ENCODE assay signal across 11 cellular contexts in genomic region chr2:33620-34019, GRCh38. TPM values are rescaled to one million over a fixed set of nuclear protein-coding genes. Genes with fewer than 3 reads are reported as not detected.
A peak's percentile ranks its signal among the peaks of the same experiment; 100 is the strongest.
DNase-seq lines count a peak whose midpoint lies in the region; ATAC-seq and TF ChIP-seq lines count a peak whose summit lies in the region.
"Had no signal": no experiment of that assay in that cellular context is flagged by ENCODE, and none has a peak within 500 bp of the region (broad histone marks: within the 10 kb centered on the region; RNA-seq: fewer than 3 reads in every experiment).

No MANE protein-coding gene starts in this region.

- peaks cover 0 to 13% (median 2%) of the 10 kb centered on the region in 4 donors for H3K4me1 ChIP-seq in liver (ENCODE audit: control insufficient read depth in 4 of 4, insufficient read depth in 4 of 4, low read length in 3 of 4)
- H3K4me1 ChIP-seq: A549 had no signal

- WGBS in liver: 65% methylated on average over 7 of the region's 7 CpGs

- no peak overlapping the region for H3K4me3 ChIP-seq in liver (ENCODE audit: low read depth in 1 of 3, low read length in 3 of 3)
- H3K4me3 ChIP-seq: A549 had no signal

- peak; percentile 33 to 40 for DNase-seq in stimulated activated CD4-positive, alpha-beta T cell treated with anti-CD3 and anti-CD28 coated beads, Interleukin-12 subunit alpha, Interleukin-12 subunit beta, amount 100 ng/mL, for 24 hours (ENCODE audit: low read depth in 2 of 2)
- DNase-seq in stimulated activated CD4-positive, alpha-beta T cell treated with anti-CD3 and anti-CD28 coated beads, Interleukin-12 subunit alpha, Interleukin-12 subunit beta, amount 100 ng/mL, for 4 hours: no peak
- peak; percentile 48 for DNase-seq in activated T-helper 2 cell treated with anti-CD3 and anti-CD28 coated beads, Interferon-gamma antibody, Interleukin-2, Interleukin-4, amounts not matched to agents 10 μg/mL and 5 μg/mL and 100 μg/mL, durations not matched to agents 14 hours and 24 hours and 36 hours (ENCODE audit: low spot score)
- DNase-seq in HFFc6 (no peak), HUDEP-2 (lab: John Stamatoyannopoulos, UW; ENCODE audit: unreplicated experiment in 76 of 76) (no peak)
- DNase-seq: NCI-H226 had no signal

- H3K27ac ChIP-seq in liver (ENCODE audit: low read depth in 1 of 2, low read length in 2 of 2): peak overlapping the region; percentile 6 to 21
- H3K27ac ChIP-seq: A549 had no signal

- H3K9ac ChIP-seq in liver (ENCODE audit: low read depth in 1 of 2, low read length in 2 of 2): no peak overlapping the region

- peak overlapping the region; percentile 74 for H3K27ac Mint-ChIP-seq in activated T-helper 2 cell treated with anti-CD3 and anti-CD28 coated beads, Interferon-gamma antibody, Interleukin-2, Interleukin-4, amounts not matched to agents 10 μg/mL and 5 μg/mL and 100 μg/mL, durations not matched to agents 14 hours and 24 hours and 36 hours
- no peak overlapping the region for H3K27ac Mint-ChIP-seq in HFFc6
- H3K27ac Mint-ChIP-seq: nephron had no signal

- H3K9me3 Mint-ChIP-seq in activated T-helper 2 cell treated with anti-CD3 and anti-CD28 coated beads, Interferon-gamma antibody, Interleukin-2, Interleukin-4, amounts not matched to agents 10 μg/mL and 5 μg/mL and 100 μg/mL, durations not matched to agents 14 hours and 24 hours and 36 hours: no peaks in the 10 kb centered on the region
- peaks cover 21% of the 10 kb centered on the region for H3K9me3 Mint-ChIP-seq in HFFc6
- H3K9me3 Mint-ChIP-seq: nephron had no signal

- H3K4me1 Mint-ChIP-seq in activated T-helper 2 cell treated with anti-CD3 and anti-CD28 coated beads, Interferon-gamma antibody, Interleukin-2, Interleukin-4, amounts not matched to agents 10 μg/mL and 5 μg/mL and 100 μg/mL, durations not matched to agents 14 hours and 24 hours and 36 hours (ENCODE audit: low read depth): peaks cover 76% of the 10 kb centered on the region
- no peaks in the 10 kb centered on the region for H3K4me1 Mint-ChIP-seq in HFFc6 (ENCODE audit: low read depth)
- H3K4me1 Mint-ChIP-seq: nephron had no signal

- H3K4me3 Mint-ChIP-seq in activated T-helper 2 cell treated with anti-CD3 and anti-CD28 coated beads, Interferon-gamma antibody, Interleukin-2, Interleukin-4, amounts not matched to agents 10 μg/mL and 5 μg/mL and 100 μg/mL, durations not matched to agents 14 hours and 24 hours and 36 hours (ENCODE audit: low read depth): peak overlapping the region; percentile 17
- no peak overlapping the region for H3K4me3 Mint-ChIP-seq in HFFc6
- H3K4me3 Mint-ChIP-seq: nephron had no signal

- H3K36me3 Mint-ChIP-seq in activated T-helper 2 cell treated with anti-CD3 and anti-CD28 coated beads, Interferon-gamma antibody, Interleukin-2, Interleukin-4, amounts not matched to agents 10 μg/mL and 5 μg/mL and 100 μg/mL, durations not matched to agents 14 hours and 24 hours and 36 hours (ENCODE audit: low read depth): peaks cover 31% of the 10 kb centered on the region
- no peaks in the 10 kb centered on the region for H3K36me3 Mint-ChIP-seq in HFFc6 (ENCODE audit: low read depth)

- no peaks in the 10 kb centered on the region for H3K27me3 Mint-ChIP-seq in activated T-helper 2 cell treated with anti-CD3 and anti-CD28 coated beads, Interferon-gamma antibody, Interleukin-2, Interleukin-4, amounts not matched to agents 10 μg/mL and 5 μg/mL and 100 μg/mL, durations not matched to agents 14 hours and 24 hours and 36 hours (ENCODE audit: low read depth)
- H3K27me3 Mint-ChIP-seq in HFFc6 (ENCODE audit: insufficient read depth): no peaks in the 10 kb centered on the region; the same call in 1 of the 2 replicates

- TF ChIP-seq RAD21 in liver (IDR thresholded peaks at IDR 0.05): no peak

- TF ChIP-seq CTCF in liver (IDR thresholded peaks at IDR 0.05; ENCODE audit: low read depth, low read length, missing input control) (no peak), HFFc6 (IDR thresholded peaks at IDR 0.05) (no peak)

- no peaks in the 10 kb centered on the region for H3K9me3 ChIP-seq in liver (ENCODE audit: control insufficient read depth in 4 of 4, low read length in 3 of 4)
- H3K9me3 ChIP-seq: A549 had no signal

- intact Hi-C loops in activated T-helper 2 cell treated with anti-CD3 and anti-CD28 coated beads, Interferon-gamma antibody, Interleukin-2, Interleukin-4, amounts not matched to agents 10 μg/mL and 5 μg/mL and 100 μg/mL, durations not matched to agents 14 hours and 24 hours and 36 hours (cut with micrococcal nuclease): no loop called here

- H3K27me3 ChIP-seq in liver (ENCODE audit: control insufficient read depth in 4 of 4, insufficient read depth in 4 of 4, low read length in 3 of 4): no peaks in the 10 kb centered on the region

- no peak for ATAC-seq in HG03354 (IDR thresholded peaks at IDR 0.05; ENCODE audit: poor library complexity, severe bottlenecking, unreplicated experiment)
- no peak for ATAC-seq in GM19035 (IDR thresholded peaks at IDR 0.05; ENCODE audit: unreplicated experiment)
- ATAC-seq: A549 had no signal

- peaks cover 0 to 6% (median 3%) of the 10 kb centered on the region in 4 donors for H3K36me3 ChIP-seq in liver (ENCODE audit: control insufficient read depth in 4 of 4, insufficient read depth in 3 of 4, low read depth in 1 of 4, low read length in 3 of 4)

TF ChIP-seq in liver, 16 proteins besides CTCF, POLR2A, EP300 and RAD21:
- TF ChIP-seq FOXA1 (IDR thresholded peaks at IDR 0.05) (no peak), RXRA (IDR thresholded peaks at IDR 0.05) (no peak), ZBTB33 (IDR thresholded peaks at IDR 0.05) (no peak), JUND (IDR thresholded peaks at IDR 0.05) (no peak), SP1 (IDR thresholded peaks at IDR 0.05) (no peak)

RNA-seq across cellular contexts. Expression of gene FAM110C, which starts 12.7 kb away (rescaled TPM):
- total RNA-seq in activated T-helper 2 cell treated with anti-CD3 and anti-CD28 coated beads, Interferon-gamma antibody, Interleukin-2, Interleukin-4, amounts not matched to agents 10 μg/mL and 5 μg/mL and 100 μg/mL, durations not matched to agents 14 hours and 24 hours and 36 hours: 5.3 and 5.7 TPM in 2 replicates
- 10 to 100 TPM in 1 of 2 donors, 1 to 10 TPM in 1; 5.0 to 18.2 TPM for total RNA-seq in liver
- 1 to 10 TPM; 4.8 to 4.9 TPM for polyA plus RNA-seq in liver
- total RNA-seq in HFFc6 (2021; fragmentation: NEBNext Ultra II Directional; extraction: Animal tissue kit (Norgen Biotek cat#: 25700)): not detected

Comparison
In these comparisons a context has a peak if more than half of its experiments do, and no peak if none do; other contexts are left out.
1. DNase-seq: peak in stimulated activated CD4-positive, alpha-beta T cell treated with anti-CD3 and anti-CD28 coated beads, Interleukin-12 subunit alpha, Interleukin-12 subunit beta, amount 100 ng/mL, for 24 hours (2 of 2) and activated T-helper 2 cell treated with anti-CD3 and anti-CD28 coated beads, Interferon-gamma antibody, Interleukin-2, Interleukin-4, amounts not matched to agents 10 μg/mL and 5 μg/mL and 100 μg/mL, durations not matched to agents 14 hours and 24 hours and 36 hours (single experiment); none in stimulated activated CD4-positive, alpha-beta T cell treated with anti-CD3 and anti-CD28 coated beads, Interleukin-12 subunit alpha, Interleukin-12 subunit beta, amount 100 ng/mL, for 4 hours (single experiment), HFFc6 (single experiment) and HUDEP-2 (0 of 76).